ENCODE assay signal across 1 cellular context in the genomic region with DNA sequence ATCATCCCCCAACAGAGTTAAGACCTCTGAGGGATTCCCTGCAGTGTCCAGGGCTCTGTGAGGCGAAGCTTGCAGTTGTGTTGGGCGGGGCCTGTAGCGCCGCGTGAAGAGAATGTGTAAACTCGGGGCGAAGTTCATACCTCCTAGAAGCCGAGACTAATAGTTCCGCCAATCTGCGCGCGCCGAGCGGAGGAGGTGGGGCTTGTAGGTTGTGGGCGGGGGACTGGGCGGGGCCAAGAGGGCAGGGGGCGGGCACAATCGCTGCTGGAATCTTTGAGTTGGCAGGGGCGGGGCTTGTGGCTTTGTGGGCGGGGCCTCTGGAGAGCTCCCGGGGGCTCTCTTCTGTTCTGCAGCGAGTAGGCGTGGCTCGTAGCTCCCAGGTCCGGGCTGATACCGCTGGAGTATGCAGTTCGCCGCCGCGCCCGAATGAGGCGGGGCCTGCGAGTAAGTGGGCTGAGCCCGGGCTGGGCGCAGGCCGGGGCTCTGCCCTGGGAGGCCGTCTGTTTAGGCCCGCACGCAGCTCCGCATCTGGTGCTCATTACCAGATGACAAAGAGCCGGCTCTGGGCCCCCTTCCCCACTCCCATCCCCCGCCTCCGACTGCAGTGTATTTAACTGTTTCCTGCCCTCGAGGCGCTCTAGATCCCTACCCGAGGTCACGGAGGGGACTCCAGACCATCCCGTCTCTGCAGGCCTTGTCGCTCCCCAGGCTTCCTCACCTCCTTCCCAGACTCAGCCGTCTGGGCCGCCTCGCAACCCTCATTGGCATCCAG.
TF ChIP-seq lines count a peak whose summit lies in the region.

No MANE protein-coding gene starts in this region.

TF ChIP-seq in K562, 482 proteins besides CTCF, POLR2A, EP300 and RAD21 (continued from another document and continues in another):
- TF ChIP-seq, protein P1, sequence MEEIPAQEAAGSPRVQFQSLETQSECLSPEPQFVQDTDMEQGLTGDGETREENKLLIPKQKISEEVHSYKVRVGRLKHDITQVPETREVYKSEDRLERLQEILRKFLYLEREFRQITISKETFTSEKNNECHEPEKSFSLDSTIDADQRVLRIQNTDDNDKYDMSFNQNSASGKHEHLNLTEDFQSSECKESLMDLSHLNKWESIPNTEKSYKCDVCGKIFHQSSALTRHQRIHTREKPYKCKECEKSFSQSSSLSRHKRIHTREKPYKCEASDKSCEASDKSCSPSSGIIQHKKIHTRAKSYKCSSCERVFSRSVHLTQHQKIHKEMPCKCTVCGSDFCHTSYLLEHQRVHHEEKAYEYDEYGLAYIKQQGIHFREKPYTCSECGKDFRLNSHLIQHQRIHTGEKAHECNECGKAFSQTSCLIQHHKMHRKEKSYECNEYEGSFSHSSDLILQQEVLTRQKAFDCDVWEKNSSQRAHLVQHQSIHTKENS (CRISPR knock-in tag; IDR thresholded peaks at IDR 0.05) = no peak
- TF ChIP-seq, protein P2, sequence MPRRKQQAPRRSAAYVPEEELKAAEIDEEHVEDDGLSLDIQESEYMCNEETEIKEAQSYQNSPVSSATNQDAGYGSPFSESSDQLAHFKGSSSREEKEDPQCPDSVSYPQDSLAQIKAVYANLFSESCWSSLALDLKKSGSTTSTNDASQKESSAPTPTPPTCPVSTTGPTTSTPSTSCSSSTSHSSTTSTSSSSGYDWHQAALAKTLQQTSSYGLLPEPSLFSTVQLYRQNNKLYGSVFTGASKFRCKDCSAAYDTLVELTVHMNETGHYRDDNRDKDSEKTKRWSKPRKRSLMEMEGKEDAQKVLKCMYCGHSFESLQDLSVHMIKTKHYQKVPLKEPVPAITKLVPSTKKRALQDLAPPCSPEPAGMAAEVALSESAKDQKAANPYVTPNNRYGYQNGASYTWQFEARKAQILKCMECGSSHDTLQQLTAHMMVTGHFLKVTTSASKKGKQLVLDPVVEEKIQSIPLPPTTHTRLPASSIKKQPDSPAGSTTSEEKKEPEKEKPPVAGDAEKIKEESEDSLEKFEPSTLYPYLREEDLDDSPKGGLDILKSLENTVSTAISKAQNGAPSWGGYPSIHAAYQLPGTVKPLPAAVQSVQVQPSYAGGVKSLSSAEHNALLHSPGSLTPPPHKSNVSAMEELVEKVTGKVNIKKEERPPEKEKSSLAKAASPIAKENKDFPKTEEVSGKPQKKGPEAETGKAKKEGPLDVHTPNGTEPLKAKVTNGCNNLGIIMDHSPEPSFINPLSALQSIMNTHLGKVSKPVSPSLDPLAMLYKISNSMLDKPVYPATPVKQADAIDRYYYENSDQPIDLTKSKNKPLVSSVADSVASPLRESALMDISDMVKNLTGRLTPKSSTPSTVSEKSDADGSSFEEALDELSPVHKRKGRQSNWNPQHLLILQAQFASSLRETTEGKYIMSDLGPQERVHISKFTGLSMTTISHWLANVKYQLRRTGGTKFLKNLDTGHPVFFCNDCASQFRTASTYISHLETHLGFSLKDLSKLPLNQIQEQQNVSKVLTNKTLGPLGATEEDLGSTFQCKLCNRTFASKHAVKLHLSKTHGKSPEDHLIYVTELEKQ (CRISPR knock-in tag; IDR thresholded peaks at IDR 0.05) = no peak
- TF ChIP-seq, protein P3, sequence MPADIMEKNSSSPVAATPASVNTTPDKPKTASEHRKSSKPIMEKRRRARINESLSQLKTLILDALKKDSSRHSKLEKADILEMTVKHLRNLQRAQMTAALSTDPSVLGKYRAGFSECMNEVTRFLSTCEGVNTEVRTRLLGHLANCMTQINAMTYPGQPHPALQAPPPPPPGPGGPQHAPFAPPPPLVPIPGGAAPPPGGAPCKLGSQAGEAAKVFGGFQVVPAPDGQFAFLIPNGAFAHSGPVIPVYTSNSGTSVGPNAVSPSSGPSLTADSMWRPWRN (IDR thresholded peaks at IDR 0.05; ENCODE audit: low read depth) = no peak
- no peak for TF ChIP-seq SIX5 (IDR thresholded peaks at IDR 0.05; ENCODE audit: borderline replicate concordance in 1 of 2, insufficient read depth in 1 of 2, low read depth in 1 of 2, low read length in 2 of 2)
- no peak; the same call in 1 of the 2 replicates for TF ChIP-seq L3MBTL2 (IDR thresholded peaks at IDR 0.05)
- TF ChIP-seq DMBX1 (CRISPR knock-in tag; IDR thresholded peaks at IDR 0.05; ENCODE audit: borderline replicate concordance) = no peak
- TF ChIP-seq HMG20B (CRISPR knock-in tag; IDR thresholded peaks at IDR 0.05) = no peak
- TF ChIP-seq RCOR1 (IDR thresholded peaks at IDR 0.05; ENCODE audit: borderline replicate concordance in 1 of 2, low read depth in 2 of 2, low read length in 2 of 2) = no peak
- no peak for TF ChIP-seq RFX5 (IDR thresholded peaks at IDR 0.05; ENCODE audit: low read depth, low read length)
- TF ChIP-seq PHTF2 (CRISPR knock-in tag; IDR thresholded peaks at IDR 0.05) = no peak
- no peak for TF ChIP-seq ZNF121 (CRISPR knock-in tag; conservative IDR thresholded peaks at IDR 0.05)
- TF ChIP-seq ZBTB7A (IDR thresholded peaks at IDR 0.05; ENCODE audit: borderline replicate concordance, control insufficient read depth, low read depth, low read length) = peak; percentile 18; the same call in 1 of the 2 replicates
- TF ChIP-seq, protein P4, sequence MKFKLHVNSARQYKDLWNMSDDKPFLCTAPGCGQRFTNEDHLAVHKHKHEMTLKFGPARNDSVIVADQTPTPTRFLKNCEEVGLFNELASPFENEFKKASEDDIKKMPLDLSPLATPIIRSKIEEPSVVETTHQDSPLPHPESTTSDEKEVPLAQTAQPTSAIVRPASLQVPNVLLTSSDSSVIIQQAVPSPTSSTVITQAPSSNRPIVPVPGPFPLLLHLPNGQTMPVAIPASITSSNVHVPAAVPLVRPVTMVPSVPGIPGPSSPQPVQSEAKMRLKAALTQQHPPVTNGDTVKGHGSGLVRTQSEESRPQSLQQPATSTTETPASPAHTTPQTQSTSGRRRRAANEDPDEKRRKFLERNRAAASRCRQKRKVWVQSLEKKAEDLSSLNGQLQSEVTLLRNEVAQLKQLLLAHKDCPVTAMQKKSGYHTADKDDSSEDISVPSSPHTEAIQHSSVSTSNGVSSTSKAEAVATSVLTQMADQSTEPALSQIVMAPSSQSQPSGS (CRISPR knock-in tag; IDR thresholded peaks at IDR 0.05) = no peak
- no peak for TF ChIP-seq ZNF23 (CRISPR knock-in tag; IDR thresholded peaks at IDR 0.05)
- TF ChIP-seq, protein P5, sequence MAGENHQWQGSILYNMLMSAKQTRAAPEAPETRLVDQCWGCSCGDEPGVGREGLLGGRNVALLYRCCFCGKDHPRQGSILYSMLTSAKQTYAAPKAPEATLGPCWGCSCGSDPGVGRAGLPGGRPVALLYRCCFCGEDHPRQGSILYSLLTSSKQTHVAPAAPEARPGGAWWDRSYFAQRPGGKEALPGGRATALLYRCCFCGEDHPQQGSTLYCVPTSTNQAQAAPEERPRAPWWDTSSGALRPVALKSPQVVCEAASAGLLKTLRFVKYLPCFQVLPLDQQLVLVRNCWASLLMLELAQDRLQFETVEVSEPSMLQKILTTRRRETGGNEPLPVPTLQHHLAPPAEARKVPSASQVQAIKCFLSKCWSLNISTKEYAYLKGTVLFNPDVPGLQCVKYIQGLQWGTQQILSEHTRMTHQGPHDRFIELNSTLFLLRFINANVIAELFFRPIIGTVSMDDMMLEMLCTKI (IDR thresholded peaks at IDR 0.05; ENCODE audit: partially characterized antibody) = no peak
- TF ChIP-seq CEBPG (CRISPR knock-in tag; IDR thresholded peaks at IDR 0.05) = no peak
- no peak for TF ChIP-seq CEBPG (tag; conservative IDR thresholded peaks at IDR 0.05 in 1 of 2, IDR thresholded peaks at IDR 0.05 in 1 of 2)
- peak; percentile 58 for TF ChIP-seq NRF1 (conservative IDR thresholded peaks at IDR 0.05 in 1 of 2, IDR thresholded peaks at IDR 0.05 in 1 of 2)
- no peak for TF ChIP-seq STAT5B (CRISPR knock-in tag; IDR thresholded peaks at IDR 0.05)
- TF ChIP-seq RBM25 (IDR thresholded peaks at IDR 0.05; ENCODE audit: low read depth, low read length, severe bottlenecking) = no peak
- TF ChIP-seq, protein P6, sequence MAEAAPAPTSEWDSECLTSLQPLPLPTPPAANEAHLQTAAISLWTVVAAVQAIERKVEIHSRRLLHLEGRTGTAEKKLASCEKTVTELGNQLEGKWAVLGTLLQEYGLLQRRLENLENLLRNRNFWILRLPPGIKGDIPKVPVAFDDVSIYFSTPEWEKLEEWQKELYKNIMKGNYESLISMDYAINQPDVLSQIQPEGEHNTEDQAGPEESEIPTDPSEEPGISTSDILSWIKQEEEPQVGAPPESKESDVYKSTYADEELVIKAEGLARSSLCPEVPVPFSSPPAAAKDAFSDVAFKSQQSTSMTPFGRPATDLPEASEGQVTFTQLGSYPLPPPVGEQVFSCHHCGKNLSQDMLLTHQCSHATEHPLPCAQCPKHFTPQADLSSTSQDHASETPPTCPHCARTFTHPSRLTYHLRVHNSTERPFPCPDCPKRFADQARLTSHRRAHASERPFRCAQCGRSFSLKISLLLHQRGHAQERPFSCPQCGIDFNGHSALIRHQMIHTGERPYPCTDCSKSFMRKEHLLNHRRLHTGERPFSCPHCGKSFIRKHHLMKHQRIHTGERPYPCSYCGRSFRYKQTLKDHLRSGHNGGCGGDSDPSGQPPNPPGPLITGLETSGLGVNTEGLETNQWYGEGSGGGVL (CRISPR knock-in tag; IDR thresholded peaks at IDR 0.05) = no peak
- no peak for TF ChIP-seq SIRT6 (IDR thresholded peaks at IDR 0.05; ENCODE audit: low read depth, low read length)
- TF ChIP-seq ZNF274 (IDR thresholded peaks at IDR 0.05; ENCODE audit: borderline replicate concordance, low read depth, low read length) = no peak
- TF ChIP-seq ZFP1 (CRISPR knock-in tag; IDR thresholded peaks at IDR 0.05) = no peak
- TF ChIP-seq ZC3H8 (IDR thresholded peaks at IDR 0.05) = no peak
- TF ChIP-seq ZFP30 (CRISPR knock-in tag; IDR thresholded peaks at IDR 0.05; ENCODE audit: borderline replicate concordance) = no peak
- TF ChIP-seq TAF9B (IDR thresholded peaks at IDR 0.05; ENCODE audit: partially characterized antibody) = no peak
- TF ChIP-seq, protein P7, sequence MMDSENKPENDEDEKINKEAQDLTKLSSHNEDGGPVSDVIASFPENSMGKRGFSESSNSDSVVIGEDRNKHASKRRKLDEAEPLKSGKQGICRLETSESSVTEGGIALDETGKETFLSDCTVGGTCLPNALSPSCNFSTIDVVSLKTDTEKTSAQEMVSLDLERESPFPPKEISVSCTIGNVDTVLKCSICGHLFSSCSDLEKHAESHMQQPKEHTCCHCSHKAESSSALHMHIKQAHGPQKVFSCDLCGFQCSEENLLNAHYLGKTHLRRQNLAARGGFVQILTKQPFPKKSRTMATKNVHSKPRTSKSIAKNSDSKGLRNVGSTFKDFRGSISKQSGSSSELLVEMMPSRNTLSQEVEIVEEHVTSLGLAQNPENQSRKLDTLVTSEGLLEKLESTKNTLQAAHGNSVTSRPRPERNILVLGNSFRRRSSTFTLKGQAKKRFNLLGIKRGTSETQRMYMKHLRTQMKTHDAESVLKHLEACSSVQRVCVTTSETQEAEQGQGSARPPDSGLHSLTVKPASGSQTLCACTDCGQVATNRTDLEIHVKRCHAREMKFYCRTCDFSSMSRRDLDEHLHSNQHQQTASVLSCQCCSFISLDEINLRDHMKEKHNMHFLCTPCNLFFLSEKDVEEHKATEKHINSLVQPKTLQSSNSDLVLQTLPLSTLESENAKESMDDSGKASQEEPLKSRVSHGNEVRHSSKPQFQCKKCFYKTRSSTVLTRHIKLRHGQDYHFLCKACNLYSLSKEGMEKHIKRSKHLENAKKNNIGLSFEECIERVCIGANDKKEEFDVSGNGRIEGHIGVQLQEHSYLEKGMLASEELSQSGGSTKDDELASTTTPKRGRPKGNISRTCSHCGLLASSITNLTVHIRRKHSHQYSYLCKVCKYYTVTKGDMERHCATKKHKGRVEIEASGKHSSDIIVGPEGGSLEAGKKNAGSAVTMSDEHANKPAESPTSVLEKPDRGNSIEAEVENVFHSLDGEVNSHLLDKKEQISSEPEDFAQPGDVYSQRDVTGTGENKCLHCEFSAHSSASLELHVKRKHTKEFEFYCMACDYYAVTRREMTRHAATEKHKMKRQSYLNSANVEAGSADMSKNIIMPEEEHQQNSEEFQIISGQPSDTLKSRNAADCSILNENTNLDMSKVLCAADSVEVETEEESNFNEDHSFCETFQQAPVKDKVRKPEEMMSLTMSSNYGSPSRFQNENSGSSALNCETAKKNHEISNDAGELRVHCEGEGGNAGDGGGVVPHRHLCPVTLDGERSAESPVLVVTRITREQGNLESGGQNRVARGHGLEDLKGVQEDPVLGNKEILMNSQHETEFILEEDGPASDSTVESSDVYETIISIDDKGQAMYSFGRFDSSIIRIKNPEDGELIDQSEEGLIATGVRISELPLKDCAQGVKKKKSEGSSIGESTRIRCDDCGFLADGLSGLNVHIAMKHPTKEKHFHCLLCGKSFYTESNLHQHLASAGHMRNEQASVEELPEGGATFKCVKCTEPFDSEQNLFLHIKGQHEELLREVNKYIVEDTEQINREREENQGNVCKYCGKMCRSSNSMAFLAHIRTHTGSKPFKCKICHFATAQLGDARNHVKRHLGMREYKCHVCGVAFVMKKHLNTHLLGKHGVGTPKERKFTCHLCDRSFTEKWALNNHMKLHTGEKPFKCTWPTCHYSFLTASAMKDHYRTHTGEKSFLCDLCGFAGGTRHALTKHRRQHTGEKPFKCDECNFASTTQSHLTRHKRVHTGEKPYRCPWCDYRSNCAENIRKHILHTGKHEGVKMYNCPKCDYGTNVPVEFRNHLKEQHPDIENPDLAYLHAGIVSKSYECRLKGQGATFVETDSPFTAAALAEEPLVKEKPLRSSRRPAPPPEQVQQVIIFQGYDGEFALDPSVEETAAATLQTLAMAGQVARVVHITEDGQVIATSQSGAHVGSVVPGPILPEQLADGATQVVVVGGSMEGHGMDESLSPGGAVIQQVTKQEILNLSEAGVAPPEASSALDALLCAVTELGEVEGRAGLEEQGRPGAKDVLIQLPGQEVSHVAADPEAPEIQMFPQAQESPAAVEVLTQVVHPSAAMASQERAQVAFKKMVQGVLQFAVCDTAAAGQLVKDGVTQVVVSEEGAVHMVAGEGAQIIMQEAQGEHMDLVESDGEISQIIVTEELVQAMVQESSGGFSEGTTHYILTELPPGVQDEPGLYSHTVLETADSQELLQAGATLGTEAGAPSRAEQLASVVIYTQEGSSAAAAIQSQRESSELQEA (IDR thresholded peaks at IDR 0.05; ENCODE audit: low read depth) = no peak; the same call in 1 of the 2 replicates
- TF ChIP-seq KLF13 (tag; IDR thresholded peaks at IDR 0.05; ENCODE audit: borderline replicate concordance, low read depth) = no peak
- TF ChIP-seq, protein P8, sequence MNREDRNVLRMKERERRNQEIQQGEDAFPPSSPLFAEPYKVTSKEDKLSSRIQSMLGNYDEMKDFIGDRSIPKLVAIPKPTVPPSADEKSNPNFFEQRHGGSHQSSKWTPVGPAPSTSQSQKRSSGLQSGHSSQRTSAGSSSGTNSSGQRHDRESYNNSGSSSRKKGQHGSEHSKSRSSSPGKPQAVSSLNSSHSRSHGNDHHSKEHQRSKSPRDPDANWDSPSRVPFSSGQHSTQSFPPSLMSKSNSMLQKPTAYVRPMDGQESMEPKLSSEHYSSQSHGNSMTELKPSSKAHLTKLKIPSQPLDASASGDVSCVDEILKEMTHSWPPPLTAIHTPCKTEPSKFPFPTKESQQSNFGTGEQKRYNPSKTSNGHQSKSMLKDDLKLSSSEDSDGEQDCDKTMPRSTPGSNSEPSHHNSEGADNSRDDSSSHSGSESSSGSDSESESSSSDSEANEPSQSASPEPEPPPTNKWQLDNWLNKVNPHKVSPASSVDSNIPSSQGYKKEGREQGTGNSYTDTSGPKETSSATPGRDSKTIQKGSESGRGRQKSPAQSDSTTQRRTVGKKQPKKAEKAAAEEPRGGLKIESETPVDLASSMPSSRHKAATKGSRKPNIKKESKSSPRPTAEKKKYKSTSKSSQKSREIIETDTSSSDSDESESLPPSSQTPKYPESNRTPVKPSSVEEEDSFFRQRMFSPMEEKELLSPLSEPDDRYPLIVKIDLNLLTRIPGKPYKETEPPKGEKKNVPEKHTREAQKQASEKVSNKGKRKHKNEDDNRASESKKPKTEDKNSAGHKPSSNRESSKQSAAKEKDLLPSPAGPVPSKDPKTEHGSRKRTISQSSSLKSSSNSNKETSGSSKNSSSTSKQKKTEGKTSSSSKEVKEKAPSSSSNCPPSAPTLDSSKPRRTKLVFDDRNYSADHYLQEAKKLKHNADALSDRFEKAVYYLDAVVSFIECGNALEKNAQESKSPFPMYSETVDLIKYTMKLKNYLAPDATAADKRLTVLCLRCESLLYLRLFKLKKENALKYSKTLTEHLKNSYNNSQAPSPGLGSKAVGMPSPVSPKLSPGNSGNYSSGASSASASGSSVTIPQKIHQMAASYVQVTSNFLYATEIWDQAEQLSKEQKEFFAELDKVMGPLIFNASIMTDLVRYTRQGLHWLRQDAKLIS (CRISPR knock-in tag; IDR thresholded peaks at IDR 0.05) = 0 out of 2 replicates have a peak, but pooled peaks have one; percentile 71
